ENCODE assay signal across 2 cellular contexts in the genomic region with DNA sequence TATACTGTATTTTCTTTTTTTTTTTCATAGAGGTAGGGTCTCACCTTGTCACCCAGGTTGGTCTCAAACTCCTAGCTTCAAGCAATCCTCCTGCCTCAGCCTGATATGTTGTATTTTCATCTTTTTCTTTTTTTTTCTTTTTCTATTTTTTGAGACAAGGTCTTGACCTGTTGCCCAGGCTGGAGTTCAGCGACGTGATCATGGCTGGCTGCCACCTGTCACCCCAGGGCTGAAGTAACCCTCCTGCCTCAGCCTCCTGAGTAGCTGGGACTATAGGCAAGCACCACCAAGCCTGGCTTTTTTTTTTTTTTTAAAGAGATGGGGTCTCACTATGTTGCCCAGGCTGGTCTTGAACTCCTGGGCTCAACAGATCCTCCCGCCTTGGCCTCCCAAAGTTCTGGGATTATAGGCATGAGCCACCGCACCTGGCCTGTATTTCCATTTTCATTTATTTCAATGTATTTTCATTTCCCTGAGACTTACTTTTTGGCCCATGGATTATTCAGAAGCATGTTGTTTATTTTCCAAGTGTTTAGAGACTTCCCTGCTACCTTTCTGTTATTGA.
A peak's percentile ranks its signal among the peaks of the same experiment; 100 is the strongest.
TF ChIP-seq lines count a peak whose summit lies in the region.

No MANE protein-coding gene starts in this region.

TF ChIP-seq in K562, 482 proteins besides CTCF, POLR2A, EP300 and RAD21:
- TF ChIP-seq BRD9 (IDR thresholded peaks at IDR 0.05; ENCODE audit: low read depth, partially characterized antibody) (no peak), ZNF121 (CRISPR knock-in tag; conservative IDR thresholded peaks at IDR 0.05) (peak; percentile 56)

TF ChIP-seq in HEK293T, 16 proteins besides CTCF, POLR2A, EP300 and RAD21:
- TF ChIP-seq ZNF384 (IDR thresholded peaks at IDR 0.05) (no peak), FOXK2 (IDR thresholded peaks at IDR 0.05) (no peak)
